1 cellular context compared by ENCODE assay signal in genomic region chr3:9352917-9353823, GRCh38.
TF ChIP-seq lines count a peak whose summit lies in the region.

No MANE protein-coding gene starts in this region.

TF ChIP-seq in HepG2, 621 proteins besides CTCF, POLR2A, EP300 and RAD21 (continued from another document and continues in another):
- TF ChIP-seq ZNF691 (CRISPR knock-in tag; IDR thresholded peaks at IDR 0.05; ENCODE audit: borderline replicate concordance, low read depth) (no peak), CHD2 (IDR thresholded peaks at IDR 0.05; ENCODE audit: low read depth, low read length) (no peak), THAP8 (CRISPR knock-in tag; IDR thresholded peaks at IDR 0.05; ENCODE audit: borderline replicate concordance) (no peak), HNF1B (CRISPR knock-in tag; IDR thresholded peaks at IDR 0.05) (peak; percentile 59; the same call in 1 of the 2 replicates), MNT (IDR thresholded peaks at IDR 0.05) (no peak), ZNF275 (CRISPR knock-in tag; IDR thresholded peaks at IDR 0.05; ENCODE audit: borderline replicate concordance) (no peak), SAP130 (CRISPR knock-in tag; IDR thresholded peaks at IDR 0.05; ENCODE audit: low read depth) (peak; percentile 48), FOXA3 (CRISPR knock-in tag; IDR thresholded peaks at IDR 0.05) (peak; percentile 93), NR3C1 (CRISPR knock-in tag; IDR thresholded peaks at IDR 0.05) (no peak), HDAC1 (CRISPR knock-in tag; IDR thresholded peaks at IDR 0.05) (no peak), SMAD9 (CRISPR knock-in tag; IDR thresholded peaks at IDR 0.05) (peak; percentile 82; the same call in 1 of the 2 replicates), FOXP4 (CRISPR knock-in tag; IDR thresholded peaks at IDR 0.05) (no peak; the same call in 1 of the 2 replicates), TCF7 (IDR thresholded peaks at IDR 0.05; ENCODE audit: low read depth) (peak; percentile 69), PAWR (CRISPR knock-in tag; IDR thresholded peaks at IDR 0.05; ENCODE audit: borderline replicate concordance) (no peak), ZNF75D (CRISPR knock-in tag; IDR thresholded peaks at IDR 0.05; ENCODE audit: borderline replicate concordance) (no peak), DZIP1 (CRISPR knock-in tag; IDR thresholded peaks at IDR 0.05) (no peak), ZFYVE20 (CRISPR knock-in tag; IDR thresholded peaks at IDR 0.05; ENCODE audit: borderline replicate concordance, low read depth) (no peak), STAT6 (CRISPR knock-in tag; IDR thresholded peaks at IDR 0.05; ENCODE audit: borderline replicate concordance) (no peak; the same call in 1 of the 2 replicates), ZNF740 (CRISPR knock-in tag; IDR thresholded peaks at IDR 0.05) (no peak), FOXJ3 (CRISPR knock-in tag; IDR thresholded peaks at IDR 0.05; ENCODE audit: borderline replicate concordance) (0 out of 2 replicates have a peak, but pooled peaks have one; percentile 19), RBAK (CRISPR knock-in tag; IDR thresholded peaks at IDR 0.05) (no peak), ZNF33B (CRISPR knock-in tag; IDR thresholded peaks at IDR 0.05) (no peak), ZNF784 (CRISPR knock-in tag; IDR thresholded peaks at IDR 0.05; ENCODE audit: borderline replicate concordance) (no peak), ZBTB33 (CRISPR knock-in tag; IDR thresholded peaks at IDR 0.05) (no peak), ZIK1 (CRISPR knock-in tag; IDR thresholded peaks at IDR 0.05; ENCODE audit: borderline replicate concordance, low read depth) (no peak), SRF (IDR thresholded peaks at IDR 0.05; ENCODE audit: low read depth, low read length) (no peak), IRF1 (CRISPR knock-in tag; IDR thresholded peaks at IDR 0.05; ENCODE audit: low read depth) (no peak), NCOR1 (IDR thresholded peaks at IDR 0.05; ENCODE audit: borderline replicate concordance, low read length) (peak; percentile 84), ZNF451 (CRISPR knock-in tag; IDR thresholded peaks at IDR 0.05) (no peak), TSC22D2 (CRISPR knock-in tag; IDR thresholded peaks at IDR 0.05; ENCODE audit: borderline replicate concordance) (no peak), PCBP1 (IDR thresholded peaks at IDR 0.05; ENCODE audit: borderline replicate concordance, low read depth, low read length) (no peak), POLR2AphosphoS2 (IDR thresholded peaks at IDR 0.05; ENCODE audit: low read depth, low read length) (no peak), ZNF724P (CRISPR knock-in tag; IDR thresholded peaks at IDR 0.05; ENCODE audit: borderline replicate concordance) (0 out of 2 replicates have a peak, but pooled peaks have one; percentile 29), ZSCAN25 (CRISPR knock-in tag; IDR thresholded peaks at IDR 0.05) (no peak), KLF11 (CRISPR knock-in tag; IDR thresholded peaks at IDR 0.05) (no peak), GLI4 (CRISPR knock-in tag; IDR thresholded peaks at IDR 0.05; ENCODE audit: borderline replicate concordance) (no peak), CBX5 (CRISPR knock-in tag; IDR thresholded peaks at IDR 0.05; ENCODE audit: borderline replicate concordance) (no peak; the same call in 1 of the 2 replicates), FOXC1 (CRISPR knock-in tag; IDR thresholded peaks at IDR 0.05; ENCODE audit: borderline replicate concordance) (peak; percentile 48; the same call in 1 of the 2 replicates), ZNF607 (CRISPR knock-in tag; IDR thresholded peaks at IDR 0.05; ENCODE audit: borderline replicate concordance) (no peak), ZNF572 (CRISPR knock-in tag; IDR thresholded peaks at IDR 0.05) (0 out of 2 replicates have a peak, but pooled peaks have one; percentile 22), POGK (CRISPR knock-in tag; conservative IDR thresholded peaks at IDR 0.05) (no peak)
